In genomic region chr6:26327450-26328264, GRCh38 we compare ENCODE assay signal across 1 cellular context.
TF ChIP-seq lines count a peak whose summit lies in the region.

No MANE protein-coding gene starts in this region.

TF ChIP-seq in K562, 482 proteins besides CTCF, POLR2A, EP300 and RAD21 (continued from another document and continues in another):
- TF ChIP-seq ZNF518B (CRISPR knock-in tag; IDR thresholded peaks at IDR 0.05) (no peak), SIX5 (IDR thresholded peaks at IDR 0.05; ENCODE audit: borderline replicate concordance in 1 of 2, insufficient read depth in 1 of 2, low read depth in 1 of 2, low read length in 2 of 2) (no peak), CBX1 (IDR thresholded peaks at IDR 0.05; ENCODE audit: low read depth) (no peak), ZNF41 (CRISPR knock-in tag; conservative IDR thresholded peaks at IDR 0.05) (no peak), GTF2B (IDR thresholded peaks at IDR 0.05; ENCODE audit: extremely low read depth, insufficient read length) (no peak), MAFG (tag; conservative IDR thresholded peaks at IDR 0.05) (no peak; the same call in 1 of the 2 replicates), ZFPM2 (CRISPR knock-in tag; IDR thresholded peaks at IDR 0.05) (no peak), ZNF146 (CRISPR knock-in tag; IDR thresholded peaks at IDR 0.05; ENCODE audit: unreplicated experiment) (no peak), LCOR (CRISPR knock-in tag; IDR thresholded peaks at IDR 0.05) (no peak), BRF2 (IDR thresholded peaks at IDR 0.05; ENCODE audit: borderline replicate concordance, insufficient read depth, insufficient read length) (no peak), ZNF639 (CRISPR knock-in tag; conservative IDR thresholded peaks at IDR 0.05 in 1 of 2, IDR thresholded peaks at IDR 0.05 in 1 of 2) (0 out of 4 replicates have a peak, but pooled peaks of 1 of the 2 experiments have one; percentile 23), ZNF583 (CRISPR knock-in tag; IDR thresholded peaks at IDR 0.05) (no peak), PURB (CRISPR knock-in tag; IDR thresholded peaks at IDR 0.05; ENCODE audit: low read depth) (no peak), CC2D1A (IDR thresholded peaks at IDR 0.05) (peak; percentile 86), ZNF124 (CRISPR knock-in tag; IDR thresholded peaks at IDR 0.05) (no peak), CBX5 (IDR thresholded peaks at IDR 0.05; ENCODE audit: borderline replicate concordance, low read depth) (no peak), CBX3 (IDR thresholded peaks at IDR 0.05; ENCODE audit: borderline replicate concordance in 1 of 2, low read length in 2 of 2) (no peak; a peak in 2 of 3 replicates), PHF21A (IDR thresholded peaks at IDR 0.05; ENCODE audit: borderline replicate concordance, low read depth) (no peak), ZBTB12 (CRISPR knock-in tag; IDR thresholded peaks at IDR 0.05) (peak; percentile 66; the same call in 1 of the 2 replicates), MYNN (IDR thresholded peaks at IDR 0.05) (no peak), MYNN (CRISPR knock-in tag; IDR thresholded peaks at IDR 0.05) (no peak), OTX1 (CRISPR knock-in tag; IDR thresholded peaks at IDR 0.05) (0 out of 2 replicates have a peak, but pooled peaks have one; percentile 16), ZSCAN32 (CRISPR knock-in tag; IDR thresholded peaks at IDR 0.05) (no peak), NFIX (CRISPR knock-in tag; IDR thresholded peaks at IDR 0.05; ENCODE audit: low read depth) (no peak), ZNF133 (CRISPR knock-in tag; IDR thresholded peaks at IDR 0.05) (no peak), KLF10 (CRISPR knock-in tag; IDR thresholded peaks at IDR 0.05) (no peak), NFE2 (IDR thresholded peaks at IDR 0.05; ENCODE audit: low read depth) (no peak), MED1 (CRISPR knock-in tag; IDR thresholded peaks at IDR 0.05; ENCODE audit: borderline replicate concordance) (no peak), ZNF311 (CRISPR knock-in tag; IDR thresholded peaks at IDR 0.05) (no peak), ILF3 (IDR thresholded peaks at IDR 0.05; ENCODE audit: borderline replicate concordance) (peak; percentile 75; the same call in 1 of the 2 replicates), POLR2AphosphoS2 (IDR thresholded peaks at IDR 0.05; ENCODE audit: low read length) (no peak), LARP7 (IDR thresholded peaks at IDR 0.05) (no peak), SRSF1 (IDR thresholded peaks at IDR 0.05; ENCODE audit: low read depth, low read length) (no peak), ZBTB26 (CRISPR knock-in tag; IDR thresholded peaks at IDR 0.05) (no peak), MGA (IDR thresholded peaks at IDR 0.05) (peak; percentile 24; the same call in 1 of the 2 replicates), CBX8 (IDR thresholded peaks at IDR 0.05; ENCODE audit: borderline replicate concordance, extremely low read depth, low read depth, low read length, poor library complexity, severe bottlenecking) (no peak), ESRRB (CRISPR knock-in tag; IDR thresholded peaks at IDR 0.05; ENCODE audit: borderline replicate concordance) (no peak), ZNF347 (CRISPR knock-in tag; IDR thresholded peaks at IDR 0.05; ENCODE audit: low read depth) (no peak), CREBBP (IDR thresholded peaks at IDR 0.05; ENCODE audit: low read depth, low read length) (no peak), PCBP2 (IDR thresholded peaks at IDR 0.05; ENCODE audit: low read depth, low read length, poor library complexity, severe bottlenecking) (no peak), ZC3H4 (CRISPR knock-in tag; IDR thresholded peaks at IDR 0.05; ENCODE audit: borderline replicate concordance) (no peak)
